Comparison of ENCODE assay signal across 1 cellular context in the genomic region with DNA sequence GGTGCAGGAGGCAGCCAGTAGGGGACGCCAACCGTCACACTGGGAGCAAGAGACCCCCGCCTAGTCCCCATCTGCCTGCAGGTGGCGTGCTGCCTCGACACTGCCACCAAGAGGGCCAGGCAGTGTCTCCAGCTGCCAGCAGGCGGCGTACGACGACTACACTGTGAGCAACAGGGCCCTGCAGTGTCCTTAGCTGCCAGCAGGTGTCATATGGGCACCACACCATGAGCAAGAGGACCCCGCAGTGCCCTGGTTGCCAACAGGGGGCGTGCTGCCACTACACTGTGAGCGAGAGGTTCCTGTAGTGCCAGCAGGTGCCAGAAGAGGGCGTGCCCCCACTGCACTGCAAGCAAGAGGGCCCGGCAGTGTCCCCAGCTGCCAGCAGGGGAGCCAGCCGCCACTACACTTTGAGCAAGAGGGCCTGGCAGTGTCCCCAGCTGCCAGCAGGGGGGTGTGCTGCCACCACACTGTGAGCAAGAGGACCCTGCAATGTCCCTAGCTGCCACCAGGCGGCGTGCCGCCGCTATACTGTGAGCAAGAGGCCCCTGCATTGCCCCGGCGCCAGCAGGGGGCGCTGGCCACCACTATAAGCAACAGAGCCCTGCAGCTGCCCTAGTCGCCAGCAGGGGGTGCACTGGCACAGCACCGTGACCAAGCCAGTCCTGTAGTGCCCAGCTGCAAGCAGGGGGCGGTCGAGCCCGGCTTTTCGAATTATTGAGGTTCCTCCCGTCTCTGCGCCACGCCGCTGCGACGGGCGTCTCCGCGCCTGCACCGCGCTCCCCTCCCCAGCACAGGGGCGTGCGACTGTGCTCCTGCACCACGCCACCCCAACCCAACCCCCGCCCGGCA.
TF ChIP-seq lines count a peak whose summit lies in the region.

No MANE protein-coding gene starts in this region.

TF ChIP-seq in HepG2, 621 proteins besides CTCF, POLR2A, EP300 and RAD21 (continued from another document):
- TF ChIP-seq, protein P1, sequence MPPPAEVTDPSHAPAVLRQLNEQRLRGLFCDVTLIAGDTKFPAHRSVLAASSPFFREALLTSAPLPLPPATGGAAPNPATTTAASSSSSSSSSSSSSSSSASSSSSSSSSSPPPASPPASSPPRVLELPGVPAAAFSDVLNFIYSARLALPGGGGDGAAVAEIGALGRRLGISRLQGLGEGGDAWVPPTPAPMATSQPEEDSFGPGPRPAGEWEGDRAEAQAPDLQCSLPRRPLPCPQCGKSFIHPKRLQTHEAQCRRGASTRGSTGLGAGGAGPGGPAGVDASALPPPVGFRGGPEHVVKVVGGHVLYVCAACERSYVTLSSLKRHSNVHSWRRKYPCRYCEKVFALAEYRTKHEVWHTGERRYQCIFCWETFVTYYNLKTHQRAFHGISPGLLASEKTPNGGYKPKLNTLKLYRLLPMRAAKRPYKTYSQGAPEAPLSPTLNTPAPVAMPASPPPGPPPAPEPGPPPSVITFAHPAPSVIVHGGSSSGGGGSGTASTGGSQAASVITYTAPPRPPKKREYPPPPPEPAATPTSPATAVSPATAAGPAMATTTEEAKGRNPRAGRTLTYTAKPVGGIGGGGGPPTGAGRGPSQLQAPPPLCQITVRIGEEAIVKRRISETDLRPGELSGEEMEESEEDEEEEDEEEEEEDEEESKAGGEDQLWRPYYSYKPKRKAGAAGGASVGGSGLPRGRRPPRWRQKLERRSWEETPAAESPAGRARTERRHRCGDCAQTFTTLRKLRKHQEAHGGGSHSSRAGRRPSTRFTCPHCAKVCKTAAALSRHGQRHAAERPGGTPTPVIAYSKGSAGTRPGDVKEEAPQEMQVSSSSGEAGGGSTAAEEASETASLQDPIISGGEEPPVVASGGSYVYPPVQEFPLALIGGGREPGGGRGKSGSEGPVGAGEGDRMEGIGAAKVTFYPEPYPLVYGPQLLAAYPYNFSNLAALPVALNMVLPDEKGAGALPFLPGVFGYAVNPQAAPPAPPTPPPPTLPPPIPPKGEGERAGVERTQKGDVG (CRISPR knock-in tag; IDR thresholded peaks at IDR 0.05; ENCODE audit: borderline replicate concordance): peak; percentile 46; the same call in 1 of the 2 replicates
- TF ChIP-seq HOXA9 (CRISPR knock-in tag; IDR thresholded peaks at IDR 0.05; ENCODE audit: borderline replicate concordance) (0 out of 2 replicates have a peak, but pooled peaks have one; percentile 60), SMAD3 (CRISPR knock-in tag; IDR thresholded peaks at IDR 0.05) (peak; percentile 67; the same call in 1 of the 2 replicates), CBFB (CRISPR knock-in tag; IDR thresholded peaks at IDR 0.05) (peak; percentile 55; the same call in 1 of the 2 replicates), ZNF331 (CRISPR knock-in tag; IDR thresholded peaks at IDR 0.05) (peak; percentile 41; the same call in 1 of the 2 replicates), HOXA3 (CRISPR knock-in tag; IDR thresholded peaks at IDR 0.05) (peak; percentile 85), ZBTB7B (CRISPR knock-in tag; IDR thresholded peaks at IDR 0.05) (0 out of 2 replicates have a peak, but pooled peaks have one; percentile 36), FOXA3 (CRISPR knock-in tag; IDR thresholded peaks at IDR 0.05) (0 out of 2 replicates have a peak, but pooled peaks have one; percentile 26), BORCS8-MEF2B (CRISPR knock-in tag; IDR thresholded peaks at IDR 0.05) (peak; percentile 44; the same call in 1 of the 2 replicates), PRPF4 (IDR thresholded peaks at IDR 0.05; ENCODE audit: low read depth, low read length, poor library complexity, severe bottlenecking) (peak; percentile 99), ZSCAN5A (CRISPR knock-in tag; IDR thresholded peaks at IDR 0.05; ENCODE audit: borderline replicate concordance) (0 out of 2 replicates have a peak, but pooled peaks have one; percentile 22), ZNF704 (CRISPR knock-in tag; IDR thresholded peaks at IDR 0.05; ENCODE audit: borderline replicate concordance) (peak; percentile 52; the same call in 1 of the 2 replicates), SMC3 (IDR thresholded peaks at IDR 0.05; ENCODE audit: low read length) (peak; percentile 35; the same call in 1 of the 2 replicates), GATAD1 (CRISPR knock-in tag; IDR thresholded peaks at IDR 0.05) (0 out of 2 replicates have a peak, but pooled peaks have one; percentile 38), MED1 (CRISPR knock-in tag; IDR thresholded peaks at IDR 0.05) (peak; percentile 27; the same call in 1 of the 2 replicates), SRY (CRISPR knock-in tag; IDR thresholded peaks at IDR 0.05) (0 out of 2 replicates have a peak, but pooled peaks have one; percentile 40), ZFX (CRISPR knock-in tag; IDR thresholded peaks at IDR 0.05; ENCODE audit: low read depth) (peak; percentile 40; the same call in 1 of the 2 replicates), YEATS2 (CRISPR knock-in tag; IDR thresholded peaks at IDR 0.05; ENCODE audit: borderline replicate concordance) (peak; percentile 50; the same call in 1 of the 2 replicates), ZNF589 (CRISPR knock-in tag; conservative IDR thresholded peaks at IDR 0.05) (0 out of 2 replicates have a peak, but pooled peaks have one; percentile 36), ZNF605 (CRISPR knock-in tag; IDR thresholded peaks at IDR 0.05) (0 out of 2 replicates have a peak, but pooled peaks have one; percentile 45), SNAPC2 (CRISPR knock-in tag; IDR thresholded peaks at IDR 0.05) (0 out of 2 replicates have a peak, but pooled peaks have one; percentile 35)
- TF ChIP-seq, protein P2, sequence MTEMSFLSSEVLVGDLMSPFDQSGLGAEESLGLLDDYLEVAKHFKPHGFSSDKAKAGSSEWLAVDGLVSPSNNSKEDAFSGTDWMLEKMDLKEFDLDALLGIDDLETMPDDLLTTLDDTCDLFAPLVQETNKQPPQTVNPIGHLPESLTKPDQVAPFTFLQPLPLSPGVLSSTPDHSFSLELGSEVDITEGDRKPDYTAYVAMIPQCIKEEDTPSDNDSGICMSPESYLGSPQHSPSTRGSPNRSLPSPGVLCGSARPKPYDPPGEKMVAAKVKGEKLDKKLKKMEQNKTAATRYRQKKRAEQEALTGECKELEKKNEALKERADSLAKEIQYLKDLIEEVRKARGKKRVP (CRISPR knock-in tag; IDR thresholded peaks at IDR 0.05): 0 out of 4 replicates have a peak, but pooled peaks of 1 of the 2 experiments have one; percentile 28
- TF ChIP-seq, protein P3, sequence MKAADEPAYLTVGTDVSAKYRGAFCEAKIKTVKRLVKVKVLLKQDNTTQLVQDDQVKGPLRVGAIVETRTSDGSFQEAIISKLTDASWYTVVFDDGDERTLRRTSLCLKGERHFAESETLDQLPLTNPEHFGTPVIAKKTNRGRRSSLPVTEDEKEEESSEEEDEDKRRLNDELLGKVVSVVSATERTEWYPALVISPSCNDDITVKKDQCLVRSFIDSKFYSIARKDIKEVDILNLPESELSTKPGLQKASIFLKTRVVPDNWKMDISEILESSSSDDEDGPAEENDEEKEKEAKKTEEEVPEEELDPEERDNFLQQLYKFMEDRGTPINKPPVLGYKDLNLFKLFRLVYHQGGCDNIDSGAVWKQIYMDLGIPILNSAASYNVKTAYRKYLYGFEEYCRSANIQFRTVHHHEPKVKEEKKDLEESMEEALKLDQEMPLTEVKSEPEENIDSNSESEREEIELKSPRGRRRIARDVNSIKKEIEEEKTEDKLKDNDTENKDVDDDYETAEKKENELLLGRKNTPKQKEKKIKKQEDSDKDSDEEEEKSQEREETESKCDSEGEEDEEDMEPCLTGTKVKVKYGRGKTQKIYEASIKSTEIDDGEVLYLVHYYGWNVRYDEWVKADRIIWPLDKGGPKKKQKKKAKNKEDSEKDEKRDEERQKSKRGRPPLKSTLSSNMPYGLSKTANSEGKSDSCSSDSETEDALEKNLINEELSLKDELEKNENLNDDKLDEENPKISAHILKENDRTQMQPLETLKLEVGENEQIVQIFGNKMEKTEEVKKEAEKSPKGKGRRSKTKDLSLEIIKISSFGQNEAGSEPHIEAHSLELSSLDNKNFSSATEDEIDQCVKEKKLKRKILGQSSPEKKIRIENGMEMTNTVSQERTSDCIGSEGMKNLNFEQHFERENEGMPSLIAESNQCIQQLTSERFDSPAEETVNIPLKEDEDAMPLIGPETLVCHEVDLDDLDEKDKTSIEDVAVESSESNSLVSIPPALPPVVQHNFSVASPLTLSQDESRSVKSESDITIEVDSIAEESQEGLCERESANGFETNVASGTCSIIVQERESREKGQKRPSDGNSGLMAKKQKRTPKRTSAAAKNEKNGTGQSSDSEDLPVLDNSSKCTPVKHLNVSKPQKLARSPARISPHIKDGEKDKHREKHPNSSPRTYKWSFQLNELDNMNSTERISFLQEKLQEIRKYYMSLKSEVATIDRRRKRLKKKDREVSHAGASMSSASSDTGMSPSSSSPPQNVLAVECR (CRISPR knock-in tag; IDR thresholded peaks at IDR 0.05; ENCODE audit: borderline replicate concordance): peak; percentile 34; the same call in 1 of the 2 replicates
